In the genomic region with DNA sequence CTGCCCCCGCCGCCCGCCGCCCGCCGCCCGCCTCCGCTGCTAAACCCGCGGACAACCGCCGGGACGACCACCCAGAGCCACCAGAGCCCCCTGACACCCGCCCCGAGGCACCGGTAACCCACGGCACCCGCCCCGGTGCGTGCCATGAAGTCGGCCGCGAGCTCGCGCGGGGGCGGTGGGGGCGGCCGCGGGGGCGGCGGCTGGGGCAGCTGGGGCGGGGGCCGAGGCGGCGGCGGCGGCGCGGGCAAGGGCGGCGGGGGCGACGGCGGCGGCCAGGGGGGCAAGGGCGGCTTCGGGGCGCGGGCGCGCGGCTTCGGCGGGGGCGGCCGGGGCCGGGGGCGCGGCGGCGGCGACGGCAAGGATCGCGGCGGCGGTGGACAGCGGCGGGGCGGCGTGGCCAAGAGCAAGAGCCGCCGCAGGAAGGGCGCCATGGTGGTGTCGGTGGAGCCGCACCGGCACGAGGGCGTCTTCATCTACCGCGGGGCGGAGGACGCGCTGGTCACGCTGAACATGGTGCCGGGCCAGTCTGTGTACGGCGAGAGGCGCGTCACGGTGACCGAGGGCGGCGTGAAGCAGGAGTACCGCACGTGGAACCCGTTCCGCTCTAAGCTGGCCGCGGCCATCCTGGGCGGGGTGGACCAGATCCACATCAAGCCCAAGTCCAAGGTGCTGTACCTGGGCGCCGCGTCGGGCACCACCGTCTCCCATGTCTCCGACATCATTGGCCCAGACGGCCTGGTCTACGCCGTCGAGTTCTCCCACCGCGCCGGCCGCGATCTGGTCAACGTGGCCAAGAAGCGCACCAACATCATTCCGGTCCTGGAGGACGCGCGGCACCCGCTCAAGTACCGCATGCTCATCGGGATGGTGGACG, we compare ENCODE assay signal across 8 cellular contexts. TPM values are rescaled to one million over a fixed set of nuclear protein-coding genes. Genes with fewer than 3 reads are reported as not detected.
DNase-seq lines count a peak whose midpoint lies in the region; ATAC-seq and TF ChIP-seq lines count a peak whose summit lies in the region.

No MANE protein-coding gene starts in this region.

- peaks cover 17% of the 10 kb centered on the region for H3K27me3 Mint-ChIP-seq in memory B cell

- H3K9me3 Mint-ChIP-seq in memory B cell, result peaks cover 2% of the 10 kb centered on the region

- H3K27ac ChIP-seq in brain microvascular endothelial cell, result no peak overlapping the region
- H3K27ac ChIP-seq in vagina, result no peak overlapping the region

- H3K27me3 ChIP-seq in brain microvascular endothelial cell (replicated peaks) (peaks cover 7% of the 10 kb centered on the region), vagina (no peaks in the 10 kb centered on the region)

- peak overlapping the region; percentile 85 for H3K4me3 Mint-ChIP-seq in memory B cell

- H3K27ac Mint-ChIP-seq in memory B cell, result no peak overlapping the region

- H3K9me3 ChIP-seq in vagina, result no peaks in the 10 kb centered on the region

- H3K36me3 ChIP-seq in brain microvascular endothelial cell (replicated peaks) (no peaks in the 10 kb centered on the region), vagina (no peaks in the 10 kb centered on the region)

- peaks cover 4% of the 10 kb centered on the region for H3K36me3 Mint-ChIP-seq in memory B cell

- TF ChIP-seq CTCF in brain microvascular endothelial cell (IDR thresholded peaks at IDR 0.05; ENCODE audit: low read depth, low read length, missing control alignments) (no peak), vagina (IDR thresholded peaks at IDR 0.05) (no peak)

- H3K4me3 ChIP-seq in brain microvascular endothelial cell (ENCODE audit: low read depth, low read length) (peak overlapping the region; percentile 39), vagina (peak overlapping the region; percentile 44 to 50)

- peaks cover 4% of the 10 kb centered on the region for H3K4me1 Mint-ChIP-seq in memory B cell

- intact Hi-C loops in vagina (cut with DNase I), result no loop called here

- peaks cover 11% of the 10 kb centered on the region for H3K4me1 ChIP-seq in vagina

- no peak for TF ChIP-seq POLR2A in vagina (IDR thresholded peaks at IDR 0.05)

- in situ Hi-C loops in brain microvascular endothelial cell (cut with HindIII; ENCODE audit: low pct_ligation_motif_present, low sequenced_read_pairs), result no loop called here

- ATAC-seq in memory B cell (ENCODE audit: low read depth), result no peak
- ATAC-seq in GM18870 (IDR thresholded peaks at IDR 0.05; ENCODE audit: unreplicated experiment), result no peak

- DNase-seq in stimulated activated CD4-positive, alpha-beta T cell treated with anti-CD3 and anti-CD28 coated beads, Interleukin-12 subunit alpha, Interleukin-12 subunit beta, amount 100 ng/mL, for 4 hours, result peak; percentile 3
- no peak for DNase-seq in stimulated activated CD4-positive, alpha-beta T cell treated with anti-CD3 and anti-CD28 coated beads, Interleukin-4, amount 100 ng/mL, for 24 hours
- DNase-seq in brain microvascular endothelial cell (no peak), memory B cell (ENCODE audit: low spot score in 2 of 2) (no peak), vagina (ENCODE audit: extremely low spot score in 2 of 2) (no peak), MV-4-11 (lab: John Stamatoyannopoulos, UW) (no peak), NOMO-1 (lab: John Stamatoyannopoulos, UW; ENCODE audit: unreplicated experiment in 2 of 2) (no peak)

RNA-seq across cellular contexts. Expression of a gene that starts 0.5 kb away (rescaled TPM):
- not detected for total RNA-seq in vagina

RNA-seq across cellular contexts. Expression of a gene that starts 43.3 kb away (rescaled TPM):
- total RNA-seq in vagina, result 62.9 TPM

RNA-seq across cellular contexts. Expression of a gene that starts 49.6 kb away (rescaled TPM):
- total RNA-seq in vagina, result 29.5 TPM
